ENCODE assay signal across 24 cellular contexts in the genomic region with DNA sequence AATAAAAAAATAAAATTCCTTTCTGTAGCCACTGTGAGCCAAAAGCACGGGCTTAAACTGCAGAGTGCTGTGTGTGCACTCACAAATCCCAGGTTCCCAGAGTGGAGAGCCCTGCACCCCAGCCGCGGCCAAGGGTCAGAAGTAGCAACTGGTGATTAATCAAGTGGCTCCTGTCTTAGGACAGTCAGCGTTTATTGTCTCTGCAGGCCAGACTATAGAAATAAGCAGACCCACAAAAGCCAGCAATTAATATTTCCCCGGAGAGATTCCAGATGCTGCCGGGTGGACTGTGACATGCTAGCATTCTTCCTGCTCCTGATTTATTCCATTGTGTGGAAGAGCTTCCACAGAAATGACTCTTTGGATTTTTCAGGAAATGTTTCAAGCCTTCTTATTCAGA.
DNase-seq lines count a peak whose midpoint lies in the region; ATAC-seq and TF ChIP-seq lines count a peak whose summit lies in the region.
"Had no signal": no experiment of that assay in that cellular context is flagged by ENCODE, and none has a peak within 500 bp of the region (broad histone marks: within the 10 kb centered on the region; RNA-seq: fewer than 3 reads in every experiment).

No MANE protein-coding gene starts in this region.

- peaks cover 4% of the 10 kb centered on the region for H3K4me1 ChIP-seq in SJCRH30
- H3K4me1 ChIP-seq: body of pancreas, tibial nerve had no signal

- no peak overlapping the region for H3K27ac ChIP-seq in SJCRH30
- H3K27ac ChIP-seq: body of pancreas, dorsolateral prefrontal cortex, tibial nerve had no signal

- no peak overlapping the region for H3K4me3 ChIP-seq in fibroblast of villous mesenchyme (ENCODE audit: low read depth, low read length)
- no peak overlapping the region for H3K4me3 ChIP-seq in SJCRH30
- H3K4me3 ChIP-seq: body of pancreas, dorsolateral prefrontal cortex, tibial nerve had no signal

- intact Hi-C loops in posterior vena cava (cut with DNase I): no loop called here

- H3K36me3 ChIP-seq in SJCRH30: no peaks in the 10 kb centered on the region
- H3K36me3 ChIP-seq: tibial nerve had no signal

- DNase-seq in EH (ENCODE audit: low read depth) (peak; percentile 62), NCI-H2227 treated with DMSO at 0.1 percent for 48 hours (lab: John Stamatoyannopoulos, UW) (peak; percentile 59), fibroblast of villous mesenchyme (ENCODE audit: low read depth) (peak; percentile 39), posterior vena cava (ENCODE audit: low spot score) (peak; percentile 17), SJCRH30 (no peak), GM13977 (ENCODE audit: low spot score) (no peak)
- DNase-seq: activated B cell treated with CpG ODN at 0.5 μM for 24 hours; activated CD8-positive, alpha-beta memory T cell treated with anti-CD3 and anti-CD28 coated beads, Interleukin-2, amount 10 ng/mL, durations not matched to agents 7 days and 5 days; activated naive CD8-positive, alpha-beta T cell treated with anti-CD3 and anti-CD28 coated beads, Interleukin-2, amount 50 U/mL, for 24 hours; activated T-cell treated with anti-CD3 and anti-CD28 coated beads, Interleukin-2, amount 50 U/mL, for 48 hours; body of pancreas; dorsolateral prefrontal cortex; head of caudate nucleus; left cardiac atrium; naive B cell; NCI-H1092; NCI-H2029; NCI-H226; occipital lobe; SIG-M5; stimulated activated naive CD8-positive, alpha-beta T cell treated with anti-CD3 and anti-CD28 coated beads, Interleukin-15, amount 100 ng/mL, for 72 hours; T-helper 1 cell had no signal

- no peaks in the 10 kb centered on the region for H3K9me3 ChIP-seq in SJCRH30 (replicated peaks)
- H3K9me3 ChIP-seq: body of pancreas, tibial nerve had no signal

- H3K27me3 ChIP-seq in SJCRH30: no peaks in the 10 kb centered on the region
- H3K27me3 ChIP-seq: body of pancreas, tibial nerve had no signal

- no peak for ATAC-seq in GM19023 (IDR thresholded peaks at IDR 0.05; ENCODE audit: unreplicated experiment)
- ATAC-seq: activated CD8-positive, alpha-beta memory T cell treated with anti-CD3 and anti-CD28 coated beads, Interleukin-2, amount 10 ng/mL, durations not matched to agents 7 days and 5 days; activated naive CD8-positive, alpha-beta T cell treated with anti-CD3 and anti-CD28 coated beads, Interleukin-2, amount 50 U/mL, for 24 hours; body of pancreas; left cardiac atrium; stimulated activated naive CD8-positive, alpha-beta T cell treated with anti-CD3 and anti-CD28 coated beads, Interleukin-15, amount 100 ng/mL, for 72 hours had no signal

- in situ Hi-C loops in GM13977 (cut with MboI; ENCODE audit: low pct_unique_long_range_greater_than_20kb, low sequenced_read_pairs, unreplicated experiment): no loop called here

- TF ChIP-seq CTCF in fibroblast of villous mesenchyme (IDR thresholded peaks at IDR 0.05; ENCODE audit: insufficient read depth, low read depth, low read length): no peak
- TF ChIP-seq CTCF in GM13977 (IDR thresholded peaks at IDR 0.05; ENCODE audit: extremely low read depth, insufficient read depth, missing control alignments): no peak

Comparison
In these comparisons a context has a peak if more than half of its experiments do, and no peak if none do; other contexts are left out.
1. DNase-seq: peak in EH (single experiment), NCI-H2227 treated with DMSO at 0.1 percent for 48 hours (single experiment), fibroblast of villous mesenchyme (single experiment) and posterior vena cava (single experiment); none in SJCRH30 (0 of 2) and GM13977 (single experiment).